20 cellular contexts compared by ENCODE assay signal in the genomic region with DNA sequence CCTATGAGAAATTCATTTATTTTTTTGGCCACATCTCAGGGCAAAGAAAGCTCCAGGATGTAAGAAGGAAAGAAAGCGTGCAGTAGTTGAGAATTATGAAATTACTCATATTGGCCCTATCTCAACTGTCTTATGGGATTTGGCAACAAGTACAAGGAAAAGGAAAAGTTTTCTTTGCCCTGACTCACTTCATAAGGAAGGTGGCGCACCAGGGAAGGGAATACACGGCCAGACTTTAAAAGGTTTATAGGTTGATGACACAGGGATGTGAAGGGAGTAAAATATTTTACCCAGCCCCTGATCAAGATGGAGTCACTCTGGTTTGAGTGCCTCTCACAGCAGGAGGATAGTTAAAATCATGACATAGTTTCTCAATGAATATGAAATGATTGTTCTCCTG. TPM values are rescaled to one million over a fixed set of nuclear protein-coding genes. Genes with fewer than 3 reads are reported as not detected.
DNase-seq lines count a peak whose midpoint lies in the region; TF ChIP-seq lines count a peak whose summit lies in the region.
"Had no signal": no experiment of that assay in that cellular context is flagged by ENCODE, and none has a peak within 500 bp of the region (broad histone marks: within the 10 kb centered on the region; RNA-seq: fewer than 3 reads in every experiment).

No MANE protein-coding gene starts in this region.

- WGBS in ovary, 3 donors: no CpG with 5 or more reads among the region's 3 CpGs

- CTCF ChIA-PET in GM10248 (lab: Yijun Ruan, JAX): interaction anchor here (1.5 kb wide), 1 partner anchor 415 kb away, joined by 4 read pairs; no protein-coding TSS in a partner anchor

- intact Hi-C loops in ovary (cut with DNase I): no loop called here

- TF ChIP-seq CTCF in GM10248 (IDR thresholded peaks at IDR 0.05; ENCODE audit: control extremely low read depth, extremely low read depth, low read depth, missing control alignments) (peak; percentile 22), ovary (IDR thresholded peaks at IDR 0.05) (no peak)

- no peaks in the 10 kb centered on the region for H3K27me3 ChIP-seq in ovary
- H3K27me3 ChIP-seq: adrenal gland, tibial artery had no signal

- no peak overlapping the region for H3K4me3 ChIP-seq in ovary
- H3K4me3 ChIP-seq: adrenal gland, lower lobe of right lung, smooth muscle cell, tibial artery had no signal

- no peak for DNase-seq in GM10248 (ENCODE audit: extremely low spot score)
- peak; percentile 49 for DNase-seq in NCI-H226
- peak; percentile 55 for DNase-seq in fibroblast of gingiva (ENCODE audit: low read depth)
- peak; percentile 23 for DNase-seq in stromal cell of bone marrow (ENCODE audit: low read depth)
- DNase-seq in NCI-H2196 treated with DMSO at 0.1 percent for 48 hours (lab: John Stamatoyannopoulos, UW; ENCODE audit: unreplicated experiment): no peak
- no peak for DNase-seq in ovary
- DNase-seq in activated CD8-positive, alpha-beta memory T cell treated with anti-CD3 and anti-CD28 coated beads, Interleukin-2, amount 50 U/mL, for 4 hours: no peak
- DNase-seq: activated B cell treated with CpG ODN at 0.5 μM for 24 hours; activated CD8-positive, alpha-beta memory T cell treated with anti-CD3 and anti-CD28 coated beads for 24 hours; DMS79; lower lobe of right lung; naive B cell; NCI-H1436 treated with DMSO at 0.1 percent for 48 hours; T-cell; tibial artery had no signal

- TF ChIP-seq POLR2A in ovary (IDR thresholded peaks at IDR 0.05): no peak

- no peaks in the 10 kb centered on the region for H3K4me1 ChIP-seq in ovary (ENCODE audit: insufficient read depth)
- H3K4me1 ChIP-seq: adrenal gland, lower lobe of right lung, parathyroid adenoma, tibial artery had no signal

- POLR2A ChIA-PET in GM10248 (lab: Yijun Ruan, JAX): no interaction called here

- H3K36me3 ChIP-seq in ovary: no peaks in the 10 kb centered on the region
- H3K36me3 ChIP-seq: adrenal gland, lower lobe of right lung, tibial artery had no signal

- H3K9me3 ChIP-seq in ovary: no peaks in the 10 kb centered on the region
- H3K9me3 ChIP-seq: adrenal gland, lower lobe of right lung, tibial artery had no signal

- H3K27ac ChIP-seq in ovary: no peak overlapping the region
- H3K27ac ChIP-seq: adrenal gland, C4-2B, KMS-11, lower lobe of right lung, parathyroid adenoma, tibial artery had no signal

- no peak for TF ChIP-seq EP300 in ovary (IDR thresholded peaks at IDR 0.05)

RNA-seq across cellular contexts. Expression of a gene that starts 23.4 kb away (rescaled TPM):
- under 1 TPM in 1 of 7 donors, not detected in 6; 0.59 TPM for total RNA-seq in ovary
- polyA plus RNA-seq in ovary: not detected
- total RNA-seq: smooth muscle cell had no signal
- polyA plus RNA-seq: smooth muscle cell had no signal

Comparison
In these comparisons a context has a peak if more than half of its experiments do, and no peak if none do; other contexts are left out.
1. DNase-seq: peak in NCI-H226 (single experiment), fibroblast of gingiva (single experiment) and stromal cell of bone marrow (single experiment); none in GM10248 (single experiment), NCI-H2196 treated with DMSO at 0.1 percent for 48 hours (single experiment), ovary (0 of 5) and activated CD8-positive, alpha-beta memory T cell treated with anti-CD3 and anti-CD28 coated beads, Interleukin-2, amount 50 U/mL, for 4 hours (single experiment).